Comparison of ENCODE assay signal across 9 cellular contexts in the genomic region with DNA sequence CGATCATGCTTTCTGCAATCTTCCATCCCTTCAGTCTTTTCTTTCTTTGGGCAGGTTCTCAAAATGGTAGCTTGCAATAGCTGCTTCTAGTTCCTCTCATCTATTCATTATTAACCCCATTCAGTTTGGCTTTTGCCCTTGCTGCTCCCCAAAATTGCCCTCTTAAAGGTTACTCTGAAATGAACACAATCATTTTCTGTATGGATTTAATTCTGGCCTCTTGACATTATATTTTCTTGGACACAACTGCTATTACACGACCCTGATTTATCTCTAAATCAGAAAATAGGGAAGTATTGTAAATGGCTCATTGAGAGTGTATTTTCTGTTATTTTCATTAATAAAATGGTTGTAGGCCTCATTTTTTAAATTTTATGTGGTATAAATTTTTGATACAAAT. TPM values are rescaled to one million over a fixed set of nuclear protein-coding genes. Genes with fewer than 3 reads are reported as not detected.
A peak's percentile ranks its signal among the peaks of the same experiment; 100 is the strongest.
DNase-seq lines count a peak whose midpoint lies in the region; ATAC-seq and TF ChIP-seq lines count a peak whose summit lies in the region.
"Had no signal": no experiment of that assay in that cellular context is flagged by ENCODE, and none has a peak within 500 bp of the region (broad histone marks: within the 10 kb centered on the region; RNA-seq: fewer than 3 reads in every experiment).

Gene ANGPTL5 (minus strand): TSS at position 101 of the 400 bp plus-strand sequence. CDS start 8,613 bp downstream, outside the sequence.

- DNase-seq in AG10803 (ENCODE audit: low read depth) (no peak), MG63 (no peak), nephron progenitor cell (no peak), amniotic stem cell (lab: John Stamatoyannopoulos, UW) (no peak), GM19238 (ENCODE audit: insufficient read length, low spot score) (no peak)
- no peak for DNase-seq in effector memory CD4-positive, alpha-beta T cell

- H3K27me3 Mint-ChIP-seq in nephron progenitor cell (ENCODE audit: low read depth, poor library complexity) = no peaks in the 10 kb centered on the region

- H3K4me3 Mint-ChIP-seq in nephron progenitor cell = peak within 1 kb of the TSS; percentile 93

- TF ChIP-seq CTCF in AG10803 (conservative IDR thresholded peaks at IDR 0.05; ENCODE audit: low read length) (no peak), nephron progenitor cell (IDR thresholded peaks at IDR 0.05) (no peak)

- no peaks in the 10 kb centered on the region for H3K27me3 ChIP-seq in MG63
- no peaks in the 10 kb centered on the region for H3K27me3 ChIP-seq in effector memory CD4-positive, alpha-beta T cell (replicated peaks; ENCODE audit: control insufficient read depth, insufficient read depth, low read length, poor library complexity, severe bottlenecking)

- H3K27ac ChIP-seq in effector memory CD4-positive, alpha-beta T cell (ENCODE audit: insufficient read depth, low read length, poor library complexity, severe bottlenecking) = peak within 1 kb of the TSS; percentile 60

- ATAC-seq in HG02571 (IDR thresholded peaks at IDR 0.05; ENCODE audit: unreplicated experiment) = no peak
- ATAC-seq in HG02798 (IDR thresholded peaks at IDR 0.05; ENCODE audit: poor library complexity, unreplicated experiment) = no peak

- H3K9me3 ChIP-seq in MG63 = no peaks in the 10 kb centered on the region
- H3K9me3 ChIP-seq in effector memory CD4-positive, alpha-beta T cell (ENCODE audit: control insufficient read depth, low read length) = no peaks in the 10 kb centered on the region

- peaks cover 56% of the 10 kb centered on the region for H3K4me1 Mint-ChIP-seq in nephron progenitor cell

- H3K27ac Mint-ChIP-seq in nephron progenitor cell = peak within 1 kb of the TSS; percentile 99

- H3K9me3 Mint-ChIP-seq in nephron progenitor cell = no peaks in the 10 kb centered on the region

- H3K4me1 ChIP-seq in effector memory CD4-positive, alpha-beta T cell (ENCODE audit: control insufficient read depth, insufficient read depth, low read length, poor library complexity, severe bottlenecking) = peaks cover 11% of the 10 kb centered on the region

- no peaks in the 10 kb centered on the region for H3K36me3 ChIP-seq in MG63
- H3K36me3 ChIP-seq in effector memory CD4-positive, alpha-beta T cell (ENCODE audit: control insufficient read depth, insufficient read depth, low read length) = no peaks in the 10 kb centered on the region

- H3K36me3 Mint-ChIP-seq in nephron progenitor cell (ENCODE audit: low read depth) = peaks cover 6% of the 10 kb centered on the region

- H3K4me3 ChIP-seq in AG10803 (ENCODE audit: low read length) = peak within 1 kb of the TSS; percentile 83
- H3K4me3 ChIP-seq in MG63 = peak within 1 kb of the TSS; percentile 89
- H3K4me3 ChIP-seq in effector memory CD4-positive, alpha-beta T cell (ENCODE audit: insufficient read depth, low read depth, low read length, poor library complexity, severe bottlenecking) = peak within 1 kb of the TSS; percentile 49

RNA-seq across cellular contexts. Expression of gene ANGPTL5, which starts in this region (rescaled TPM):
- total RNA-seq in MG63 (2014; rRNA removed; shearing (Covaris generic); ENCODE audit: low replicate concordance) = 0.10 TPM in 1 of 2 replicates, not detected in the other
- total RNA-seq: lung microvascular endothelial cell had no signal
